Comparison of ENCODE assay signal across 11 cellular contexts in genomic region chr15:34332553-34332952, GRCh38. TPM values are rescaled to one million over a fixed set of nuclear protein-coding genes. Genes with fewer than 3 reads are reported as not detected.
"Had no signal": no experiment of that assay in that cellular context is flagged by ENCODE, and none has a peak within 500 bp of the region (broad histone marks: within the 10 kb centered on the region; RNA-seq: fewer than 3 reads in every experiment).

No MANE protein-coding gene starts in this region.

RNA-seq across cellular contexts. Expression of gene NUTM1, which starts 10.6 kb away (rescaled TPM):
- total RNA-seq: bronchial epithelial cell, cerebellum, esophagus muscularis mucosa, heart left ventricle, kidney epithelial cell, left lung, lung microvascular endothelial cell, pancreas, pulmonary artery endothelial cell, upper lobe of right lung had no signal
- polyA plus RNA-seq: heart left ventricle, pancreas, SK-N-SH had no signal
